ENCODE assay signal across 26 cellular contexts in genomic region chr18:54904521-54904920, GRCh38. TPM values are rescaled to one million over a fixed set of nuclear protein-coding genes. Genes with fewer than 3 reads are reported as not detected.
"Had no signal": no experiment of that assay in that cellular context is flagged by ENCODE, and none has a peak within 500 bp of the region (broad histone marks: within the 10 kb centered on the region; RNA-seq: fewer than 3 reads in every experiment).

No MANE protein-coding gene starts in this region.

- H3K4me3 ChIP-seq: K562 had no signal

- H3K9me3 ChIP-seq: SK-N-SH had no signal

- DNase-seq: Kasumi-1, MM.1S, NCI-H1105, NCI-H1417, NCI-H1436 treated with DMSO at 0.1 percent for 48 hours, NCI-H1694, NCI-H187 treated with DMSO at 0.1 percent for 48 hours, NCI-H2029 treated with DMSO at 0.1 percent for 48 hours, NCI-H2171 treated with DMSO at 0.1 percent for 48 hours, NCI-H345, NCI-H446 treated with DMSO at 0.1 percent for 48 hours, NCI-H510A treated with DMSO at 0.1 percent for 48 hours, NCI-H69, NCI-H774, PC-3, SHP77, SK-N-SH had no signal

- H3K27ac ChIP-seq: HL-60, KMS-11, RWPE1 had no signal

- H3K9ac ChIP-seq: KMS-11, SK-N-SH had no signal

- H3K4me2 ChIP-seq: KMS-11, SK-N-SH had no signal

- H3K27ac Mint-ChIP-seq: IgD-negative memory B cell had no signal

- FAIRE-seq: HTR-8/SVneo, K562 had no signal

- H3K4me3 Mint-ChIP-seq: IgD-negative memory B cell had no signal

- H3K4me1 Mint-ChIP-seq: IgD-negative memory B cell had no signal

- ATAC-seq: K562, Panc1, PC-3 had no signal

- H3K27me3 Mint-ChIP-seq: IgD-negative memory B cell had no signal

- H3K36me3 Mint-ChIP-seq: IgD-negative memory B cell had no signal

RNA-seq across cellular contexts. Expression of gene CCDC68, which starts 54.7 kb away (rescaled TPM):
- total RNA-seq: OCI-LY7, SK-MEL-5 had no signal
- polyA plus RNA-seq: IgD-negative memory B cell, SK-N-SH had no signal
